In the genomic region with DNA sequence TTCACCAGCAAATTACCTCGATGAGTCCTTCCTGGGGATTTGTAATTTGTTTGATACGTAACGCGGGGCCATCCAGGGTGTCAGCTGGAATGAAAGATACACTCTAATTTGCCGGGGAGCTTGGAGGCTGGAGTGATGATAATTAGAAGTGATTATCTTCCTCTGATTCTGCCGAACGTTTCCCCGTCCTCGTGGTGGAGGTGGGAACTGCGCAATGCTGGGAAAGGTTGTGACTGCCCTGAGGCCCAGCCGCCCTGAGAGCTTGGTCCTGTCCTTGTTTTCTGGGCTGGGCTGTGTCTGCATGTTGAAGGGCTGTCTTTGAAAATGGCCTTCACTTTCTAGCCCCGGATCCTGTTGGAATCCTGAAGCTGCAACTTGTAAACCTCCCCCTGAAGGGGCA, we compare ENCODE assay signal across 28 cellular contexts. TPM values are rescaled to one million over a fixed set of nuclear protein-coding genes. Genes with fewer than 3 reads are reported as not detected.
A peak's percentile ranks its signal among the peaks of the same experiment; 100 is the strongest.
DNase-seq lines count a peak whose midpoint lies in the region; ATAC-seq and TF ChIP-seq lines count a peak whose summit lies in the region.
"Had no signal": no experiment of that assay in that cellular context is flagged by ENCODE, and none has a peak within 500 bp of the region (broad histone marks: within the 10 kb centered on the region; RNA-seq: fewer than 3 reads in every experiment).

No MANE protein-coding gene starts in this region.

- H3K27ac Mint-ChIP-seq in nephron = peak overlapping the region in 2 of 3 experiments; percentile 60 to 90
- H3K27ac Mint-ChIP-seq: activated CD4-positive, alpha-beta T cell treated with anti-CD3 and anti-CD28 coated beads, Interleukin-2, amount 10 ng/mL, durations not matched to agents 7 days and 5 days; naive thymus-derived CD4-positive, alpha-beta T cell; stimulated activated naive CD8-positive, alpha-beta T cell treated with anti-CD3 and anti-CD28 coated beads, Interleukin-15, amount 100 ng/mL, for 72 hours had no signal

- no peaks in the 10 kb centered on the region for H3K36me3 Mint-ChIP-seq in nephron (ENCODE audit: low read depth)

- DNase-seq in NCI-H2227 (lab: John Stamatoyannopoulos, UW; ENCODE audit: unreplicated experiment) (peak; percentile 34), NCI-H2227 treated with DMSO at 0.1 percent for 48 hours (lab: John Stamatoyannopoulos, UW) (no peak), D341Med (ENCODE audit: low spot score) (peak; percentile 87), NT2/D1 (ENCODE audit: low read depth, low spot score) (no peak), omental fat pad (ENCODE audit: low spot score) (no peak), NCI-H526 treated with DMSO at 0.1 percent for 48 hours (lab: John Stamatoyannopoulos, UW) (no peak)
- DNase-seq: activated CD4-positive, alpha-beta T cell treated with anti-CD3 and anti-CD28 coated beads, Interleukin-2, amount 10 ng/mL, durations not matched to agents 7 days and 5 days; activated naive CD4-positive, alpha-beta T cell; activated T-cell treated with anti-CD3 and anti-CD28 coated beads, Interleukin-2, amount 50 U/mL, for 4 hours; DMS79 treated with DMSO at 0.1 percent for 48 hours; left ventricle myocardium inferior; midbrain; naive thymus-derived CD4-positive, alpha-beta T cell; NCI-H187; occipital lobe; SIG-M5; stimulated activated CD8-positive, alpha-beta memory T cell treated with anti-CD3 and anti-CD28 coated beads, Interleukin-4, amount 100 ng/mL, for 48 hours; stimulated activated naive CD8-positive, alpha-beta T cell treated with anti-CD3 and anti-CD28 coated beads, Interleukin-15, amount 100 ng/mL, for 72 hours; T1000; tibial artery had no signal

- peak overlapping the region; percentile 17 for H3K9ac ChIP-seq in NT2/D1 (ENCODE audit: insufficient read length, low read depth)

- H3K9me3 Mint-ChIP-seq in nephron = no peaks in the 10 kb centered on the region
- H3K9me3 Mint-ChIP-seq: activated T-cell treated with anti-CD3 and anti-CD28 coated beads, Interleukin-2, amount 50 U/mL, for 4 hours had no signal

- peaks cover 9% of the 10 kb centered on the region; the same call in 1 of the 2 replicates for H3K9me3 ChIP-seq in NT2/D1 (ENCODE audit: insufficient read depth, low read length)
- H3K9me3 ChIP-seq: tibial artery had no signal

- no peaks in the 10 kb centered on the region for H3K36me3 ChIP-seq in NT2/D1 (ENCODE audit: insufficient read depth, insufficient read length, low read length)
- H3K36me3 ChIP-seq: left ventricle myocardium inferior, tibial artery had no signal

- H3K27me3 Mint-ChIP-seq in nephron (ENCODE audit: low read depth) = peaks cover 4% of the 10 kb centered on the region
- H3K27me3 Mint-ChIP-seq: activated CD4-positive, alpha-beta T cell treated with anti-CD3 and anti-CD28 coated beads, Interleukin-2, amount 10 ng/mL, durations not matched to agents 7 days and 5 days; stimulated activated naive CD8-positive, alpha-beta T cell treated with anti-CD3 and anti-CD28 coated beads, Interleukin-15, amount 100 ng/mL, for 72 hours had no signal

- no peak overlapping the region for H3K4me3 Mint-ChIP-seq in nephron
- H3K4me3 Mint-ChIP-seq: activated CD4-positive, alpha-beta T cell treated with anti-CD3 and anti-CD28 coated beads, Interleukin-2, amount 10 ng/mL, durations not matched to agents 7 days and 5 days; activated T-cell treated with anti-CD3 and anti-CD28 coated beads, Interleukin-2, amount 50 U/mL, for 4 hours; B cell; naive thymus-derived CD4-positive, alpha-beta T cell; stimulated activated naive CD8-positive, alpha-beta T cell treated with anti-CD3 and anti-CD28 coated beads, Interleukin-15, amount 100 ng/mL, for 72 hours had no signal

- ATAC-seq in omental fat pad (ENCODE audit: low FRiP score) (no peak), HG03139 (IDR thresholded peaks at IDR 0.05; ENCODE audit: unreplicated experiment) (no peak)
- ATAC-seq: activated T-cell treated with anti-CD3 and anti-CD28 coated beads, Interleukin-2, amount 50 U/mL, for 4 hours; GM12878; naive thymus-derived CD4-positive, alpha-beta T cell; Panc1; stimulated activated naive CD8-positive, alpha-beta T cell treated with anti-CD3 and anti-CD28 coated beads, Interleukin-15, amount 100 ng/mL, for 72 hours had no signal

- H3K4me3 ChIP-seq in NT2/D1 (ENCODE audit: insufficient read length, low read depth) = no peak overlapping the region
- H3K4me3 ChIP-seq: GM12878, left ventricle myocardium inferior, skin epidermis, tibial artery had no signal

- H3K4me1 ChIP-seq in NT2/D1 (ENCODE audit: insufficient read depth, insufficient read length) = peaks cover 4% of the 10 kb centered on the region

- peak in 1 of 3 experiments; percentile 15 for TF ChIP-seq CTCF in nephron (IDR thresholded peaks at IDR 0.05; ENCODE audit: unreplicated experiment in 3 of 3)
- TF ChIP-seq CTCF in omental fat pad (IDR thresholded peaks at IDR 0.05) = no peak

- no peaks in the 10 kb centered on the region for H3K27me3 ChIP-seq in NT2/D1 (ENCODE audit: insufficient read depth, insufficient read length)

- peaks cover 69% of the 10 kb centered on the region for H3K4me1 Mint-ChIP-seq in nephron
- H3K4me1 Mint-ChIP-seq: activated CD4-positive, alpha-beta T cell treated with anti-CD3 and anti-CD28 coated beads, Interleukin-2, amount 10 ng/mL, durations not matched to agents 7 days and 5 days; B cell; naive thymus-derived CD4-positive, alpha-beta T cell; stimulated activated naive CD8-positive, alpha-beta T cell treated with anti-CD3 and anti-CD28 coated beads, Interleukin-15, amount 100 ng/mL, for 72 hours had no signal

RNA-seq across cellular contexts. Expression of gene SORCS2, which starts 48.0 kb away (rescaled TPM):
- 1 to 10 TPM in 2 of 4 donors, under 1 TPM in 2; 0.63 to 4.6 (median 1.2) TPM for total RNA-seq in omental fat pad
- total RNA-seq: activated CD4-positive, alpha-beta T cell treated with anti-CD3 and anti-CD28 coated beads, Interleukin-2, amount 10 ng/mL, durations not matched to agents 7 days and 5 days; B cell; endothelial cell of umbilical vein; pulmonary artery endothelial cell had no signal

Comparison
In these comparisons a context has a peak if more than half of its experiments do, and no peak if none do; other contexts are left out.
1. DNase-seq: peak in NCI-H2227 (single experiment) and D341Med (single experiment); none in NCI-H2227 treated with DMSO at 0.1 percent for 48 hours (single experiment), NT2/D1 (single experiment), omental fat pad (single experiment) and NCI-H526 treated with DMSO at 0.1 percent for 48 hours (single experiment).